In the genomic region with DNA sequence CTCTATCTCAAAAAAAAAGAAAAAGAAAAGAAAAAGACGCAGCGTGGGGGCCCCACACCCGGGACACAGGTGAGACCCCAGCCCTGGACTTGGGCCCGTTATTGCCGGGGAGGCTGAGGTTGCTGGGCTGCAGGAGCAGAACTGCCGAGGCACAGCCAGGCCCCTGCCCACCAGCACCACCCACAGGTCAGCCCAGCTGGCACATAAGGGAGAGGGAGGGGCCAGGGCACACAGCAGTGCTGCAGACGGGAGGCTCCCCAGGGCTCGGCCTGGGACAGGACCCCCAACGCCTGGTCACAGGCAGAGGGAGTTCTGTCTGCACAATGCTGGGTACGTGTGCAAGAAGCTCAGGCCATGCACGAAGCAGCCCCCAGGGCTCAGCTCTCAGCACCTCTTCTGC, we compare ENCODE assay signal across 3 cellular contexts.
TF ChIP-seq lines count a peak whose summit lies in the region.

No MANE protein-coding gene starts in this region.

TF ChIP-seq in A549, 52 proteins besides CTCF, POLR2A, EP300 and RAD21:
- no peak for TF ChIP-seq TP53 (CRISPR knock-in tag; IDR thresholded peaks at IDR 0.05)
TF ChIP-seq in A549: peak in this region for 0.

TF ChIP-seq in IMR-90, 13 proteins besides CTCF, POLR2A, EP300 and RAD21:
- TF ChIP-seq MAZ (IDR thresholded peaks at IDR 0.05; ENCODE audit: borderline replicate concordance, low read depth, low read length) (no peak), FOS (IDR thresholded peaks at IDR 0.05; ENCODE audit: low read depth, low read length) (no peak), CHD1 (IDR thresholded peaks at IDR 0.05; ENCODE audit: low read depth, low read length) (no peak), BHLHE40 (IDR thresholded peaks at IDR 0.05; ENCODE audit: low read depth, low read length) (no peak), MAFK (IDR thresholded peaks at IDR 0.05; ENCODE audit: low read depth, low read length) (no peak), SMC3 (IDR thresholded peaks at IDR 0.05; ENCODE audit: low read depth, low read length) (no peak), RCOR1 (IDR thresholded peaks at IDR 0.05; ENCODE audit: insufficient replicate concordance, low read length) (no peak), RFX5 (IDR thresholded peaks at IDR 0.05; ENCODE audit: low read depth, low read length) (no peak), CEBPB (IDR thresholded peaks at IDR 0.05; ENCODE audit: low read depth, low read length) (no peak), NFE2L2 (IDR thresholded peaks at IDR 0.05; ENCODE audit: low read depth, low read length) (no peak), MXI1 (IDR thresholded peaks at IDR 0.05; ENCODE audit: borderline replicate concordance, low read depth, low read length) (no peak)
- TF ChIP-seq, protein P1, sequence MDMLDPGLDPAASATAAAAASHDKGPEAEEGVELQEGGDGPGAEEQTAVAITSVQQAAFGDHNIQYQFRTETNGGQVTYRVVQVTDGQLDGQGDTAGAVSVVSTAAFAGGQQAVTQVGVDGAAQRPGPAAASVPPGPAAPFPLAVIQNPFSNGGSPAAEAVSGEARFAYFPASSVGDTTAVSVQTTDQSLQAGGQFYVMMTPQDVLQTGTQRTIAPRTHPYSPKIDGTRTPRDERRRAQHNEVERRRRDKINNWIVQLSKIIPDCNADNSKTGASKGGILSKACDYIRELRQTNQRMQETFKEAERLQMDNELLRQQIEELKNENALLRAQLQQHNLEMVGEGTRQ (IDR thresholded peaks at IDR 0.05; ENCODE audit: low read depth, low read length), result no peak
- TF ChIP-seq, protein P2, sequence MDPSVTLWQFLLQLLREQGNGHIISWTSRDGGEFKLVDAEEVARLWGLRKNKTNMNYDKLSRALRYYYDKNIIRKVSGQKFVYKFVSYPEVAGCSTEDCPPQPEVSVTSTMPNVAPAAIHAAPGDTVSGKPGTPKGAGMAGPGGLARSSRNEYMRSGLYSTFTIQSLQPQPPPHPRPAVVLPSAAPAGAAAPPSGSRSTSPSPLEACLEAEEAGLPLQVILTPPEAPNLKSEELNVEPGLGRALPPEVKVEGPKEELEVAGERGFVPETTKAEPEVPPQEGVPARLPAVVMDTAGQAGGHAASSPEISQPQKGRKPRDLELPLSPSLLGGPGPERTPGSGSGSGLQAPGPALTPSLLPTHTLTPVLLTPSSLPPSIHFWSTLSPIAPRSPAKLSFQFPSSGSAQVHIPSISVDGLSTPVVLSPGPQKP (IDR thresholded peaks at IDR 0.05; ENCODE audit: borderline replicate concordance, low read depth, low read length), result no peak

TF ChIP-seq in H1, 55 proteins besides CTCF, POLR2A, EP300 and RAD21:
- TF ChIP-seq TCF12 (IDR thresholded peaks at IDR 0.05; ENCODE audit: low read depth, low read length) (no peak), SUZ12 (IDR thresholded peaks at IDR 0.05; ENCODE audit: low read length) (no peak), HDAC2 (IDR thresholded peaks at IDR 0.05; ENCODE audit: borderline replicate concordance in 1 of 2, low read depth in 2 of 2, low read length in 2 of 2) (no peak), SP4 (IDR thresholded peaks at IDR 0.05; ENCODE audit: low read length) (no peak), SIN3A (conservative IDR thresholded peaks at IDR 0.05 in 1 of 2, IDR thresholded peaks at IDR 0.05 in 1 of 2; ENCODE audit: low read depth in 1 of 2, low read length in 2 of 2) (no peak), SAP30 (IDR thresholded peaks at IDR 0.05; ENCODE audit: insufficient read depth, insufficient replicate concordance, low read length) (no peak), POU5F1 (IDR thresholded peaks at IDR 0.05; ENCODE audit: low read depth, low read length) (no peak), ZNF274 (IDR thresholded peaks at IDR 0.05; ENCODE audit: borderline replicate concordance, extremely low read depth, low read length) (no peak), JUND (IDR thresholded peaks at IDR 0.05; ENCODE audit: low read length) (no peak)
